ENCODE assay signal across 25 cellular contexts in the genomic region with DNA sequence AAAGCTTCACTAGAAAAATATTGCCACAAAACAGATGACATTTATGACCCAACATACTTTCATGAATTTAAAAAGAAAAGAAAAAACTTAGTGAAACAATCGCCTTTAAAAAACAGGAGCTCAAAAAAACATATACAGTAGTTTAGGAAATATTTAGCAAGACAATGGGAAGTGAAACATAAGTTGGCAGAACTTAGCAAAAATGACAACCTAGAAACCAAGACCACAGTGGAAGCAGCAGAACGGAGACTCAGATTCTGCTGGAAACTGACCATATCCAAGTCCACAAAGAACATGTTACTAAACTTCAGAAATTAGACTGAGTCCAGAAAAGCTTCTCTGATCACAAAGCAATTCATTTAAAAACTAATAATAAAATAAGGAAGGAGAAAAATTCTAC. TPM values are rescaled to one million over a fixed set of nuclear protein-coding genes. Genes with fewer than 3 reads are reported as not detected.
"Had no signal": no experiment of that assay in that cellular context is flagged by ENCODE, and none has a peak within 500 bp of the region (broad histone marks: within the 10 kb centered on the region; RNA-seq: fewer than 3 reads in every experiment).

No MANE protein-coding gene starts in this region.

- H3K27ac ChIP-seq: gastrocnemius medialis, stomach, vagina, VCaP had no signal

- DNase-seq: activated CD4-positive, alpha-beta memory T cell treated with anti-CD3 and anti-CD28 coated beads, Interleukin-2, amount 10 ng/mL, durations not matched to agents 7 days and 5 days; activated effector memory CD4-positive, alpha-beta T cell treated with anti-CD3 and anti-CD28 coated beads, Interleukin-2, amount 50 U/mL, for 16 hours; activated naive CD4-positive, alpha-beta T cell treated with anti-CD3 and anti-CD28 coated beads, Interleukin-2, amount 10 ng/mL, durations not matched to agents 7 days and 5 days; activated T-cell treated with anti-CD3 and anti-CD28 coated beads, Interleukin-2, amount 50 U/mL, for 72 hours; effector memory CD4-positive, alpha-beta T cell; gastrocnemius medialis; hypothalamus; naive B cell; nucleus accumbens; posterior cingulate gyrus; small intestine; stimulated activated CD4-positive, alpha-beta T cell treated with anti-CD3 and anti-CD28 coated beads, Interleukin-2, amount 100 ng/mL, for 24 hours; stomach had no signal

- H3K4me3 ChIP-seq: gastrocnemius medialis, stomach, vagina had no signal

- H3K36me3 ChIP-seq: gastrocnemius medialis, stomach, vagina had no signal

- H3K4me3 Mint-ChIP-seq: activated CD4-positive, alpha-beta memory T cell treated with anti-CD3 and anti-CD28 coated beads, Interleukin-2, amount 10 ng/mL, durations not matched to agents 7 days and 5 days; activated CD4-positive, alpha-beta T cell treated with anti-CD3 and anti-CD28 coated beads, Interleukin-2, amount 10 ng/mL, durations not matched to agents 24 days and 14 days; activated naive CD4-positive, alpha-beta T cell treated with anti-CD3 and anti-CD28 coated beads, Interleukin-2, amount 10 ng/mL, durations not matched to agents 7 days and 5 days; activated T-cell treated with anti-CD3 and anti-CD28 coated beads, Interleukin-2, amount 50 U/mL, for 72 hours; dendritic cell treated with granulocyte-macrophage colony-stimulating factor and Interleukin-4, amounts not matched to agents 40 ng/mL and 50 ng/mL, for 4 days; memory B cell; naive B cell; stimulated activated memory B cell treated with anti-CD40 and anti-IgM and Interleukin-4, amounts not matched to agents 10 μg/mL and 1 μg/mL and 100 μg/mL, for 72 hours; type B pancreatic cell had no signal

- H3K27me3 ChIP-seq: gastrocnemius medialis, stomach, vagina had no signal

- H3K4me1 Mint-ChIP-seq: activated CD4-positive, alpha-beta memory T cell treated with anti-CD3 and anti-CD28 coated beads, Interleukin-2, amount 10 ng/mL, durations not matched to agents 7 days and 5 days; activated CD4-positive, alpha-beta T cell treated with anti-CD3 and anti-CD28 coated beads, Interleukin-2, amount 10 ng/mL, durations not matched to agents 24 days and 14 days; activated naive CD4-positive, alpha-beta T cell treated with anti-CD3 and anti-CD28 coated beads, Interleukin-2, amount 10 ng/mL, durations not matched to agents 7 days and 5 days; memory B cell; naive B cell; stimulated activated memory B cell treated with anti-CD40 and anti-IgM and Interleukin-4, amounts not matched to agents 10 μg/mL and 1 μg/mL and 100 μg/mL, for 72 hours had no signal

- H3K4me1 ChIP-seq: gastrocnemius medialis, stomach, vagina had no signal

- H3K9me3 Mint-ChIP-seq: activated CD4-positive, alpha-beta memory T cell treated with anti-CD3 and anti-CD28 coated beads, Interleukin-2, amount 10 ng/mL, durations not matched to agents 7 days and 5 days; activated CD4-positive, alpha-beta T cell treated with anti-CD3 and anti-CD28 coated beads, Interleukin-2, amount 10 ng/mL, durations not matched to agents 24 days and 14 days; activated naive CD4-positive, alpha-beta T cell treated with anti-CD3 and anti-CD28 coated beads, Interleukin-2, amount 10 ng/mL, durations not matched to agents 7 days and 5 days; activated T-cell treated with anti-CD3 and anti-CD28 coated beads, Interleukin-2, amount 50 U/mL, for 72 hours; dendritic cell treated with granulocyte-macrophage colony-stimulating factor and Interleukin-4, amounts not matched to agents 40 ng/mL and 50 ng/mL, for 4 days; type B pancreatic cell had no signal

- H3K36me3 Mint-ChIP-seq: activated naive CD4-positive, alpha-beta T cell treated with anti-CD3 and anti-CD28 coated beads, Interleukin-2, amount 10 ng/mL, durations not matched to agents 7 days and 5 days; memory B cell; naive B cell; stimulated activated memory B cell treated with anti-CD40 and anti-IgM and Interleukin-4, amounts not matched to agents 10 μg/mL and 1 μg/mL and 100 μg/mL, for 72 hours; type B pancreatic cell had no signal

- H3K27ac Mint-ChIP-seq: activated CD4-positive, alpha-beta memory T cell treated with anti-CD3 and anti-CD28 coated beads, Interleukin-2, amount 10 ng/mL, durations not matched to agents 7 days and 5 days; activated CD4-positive, alpha-beta T cell treated with anti-CD3 and anti-CD28 coated beads, Interleukin-2, amount 10 ng/mL, durations not matched to agents 24 days and 14 days; activated naive CD4-positive, alpha-beta T cell treated with anti-CD3 and anti-CD28 coated beads, Interleukin-2, amount 10 ng/mL, durations not matched to agents 7 days and 5 days; activated T-cell treated with anti-CD3 and anti-CD28 coated beads, Interleukin-2, amount 50 U/mL, for 72 hours; dendritic cell treated with granulocyte-macrophage colony-stimulating factor and Interleukin-4, amounts not matched to agents 40 ng/mL and 50 ng/mL, for 4 days; memory B cell; naive B cell; stimulated activated memory B cell treated with anti-CD40 and anti-IgM and Interleukin-4, amounts not matched to agents 10 μg/mL and 1 μg/mL and 100 μg/mL, for 72 hours; type B pancreatic cell had no signal

- H3K9me3 ChIP-seq: gastrocnemius medialis, stomach, vagina had no signal

- H3K27me3 Mint-ChIP-seq: activated CD4-positive, alpha-beta memory T cell treated with anti-CD3 and anti-CD28 coated beads, Interleukin-2, amount 10 ng/mL, durations not matched to agents 7 days and 5 days; activated CD4-positive, alpha-beta T cell treated with anti-CD3 and anti-CD28 coated beads, Interleukin-2, amount 10 ng/mL, durations not matched to agents 24 days and 14 days; activated naive CD4-positive, alpha-beta T cell treated with anti-CD3 and anti-CD28 coated beads, Interleukin-2, amount 10 ng/mL, durations not matched to agents 7 days and 5 days; dendritic cell treated with granulocyte-macrophage colony-stimulating factor and Interleukin-4, amounts not matched to agents 40 ng/mL and 50 ng/mL, for 4 days; memory B cell; stimulated activated memory B cell treated with anti-CD40 and anti-IgM and Interleukin-4, amounts not matched to agents 10 μg/mL and 1 μg/mL and 100 μg/mL, for 72 hours had no signal

RNA-seq across cellular contexts. Expression of a gene that starts 41.8 kb away (rescaled TPM):
- total RNA-seq: activated CD4-positive, alpha-beta memory T cell treated with anti-CD3 and anti-CD28 coated beads, Interleukin-2, amount 10 ng/mL, durations not matched to agents 7 days and 5 days; activated CD4-positive, alpha-beta T cell treated with anti-CD3 and anti-CD28 coated beads, Interleukin-2, amount 10 ng/mL, durations not matched to agents 24 days and 14 days; activated T-cell treated with anti-CD3 and anti-CD28 coated beads, Interleukin-2, amount 50 U/mL, for 72 hours; esophagus mucosa; gastrocnemius medialis; liver; sciatic nerve; stomach; T-helper 2 cell treated with Interferon-gamma antibody and Interleukin-4, amounts not matched to agents 100 ng/mL and 5 ng/mL, for 36 hours; temporal lobe; vagina had no signal
